In the genomic region with DNA sequence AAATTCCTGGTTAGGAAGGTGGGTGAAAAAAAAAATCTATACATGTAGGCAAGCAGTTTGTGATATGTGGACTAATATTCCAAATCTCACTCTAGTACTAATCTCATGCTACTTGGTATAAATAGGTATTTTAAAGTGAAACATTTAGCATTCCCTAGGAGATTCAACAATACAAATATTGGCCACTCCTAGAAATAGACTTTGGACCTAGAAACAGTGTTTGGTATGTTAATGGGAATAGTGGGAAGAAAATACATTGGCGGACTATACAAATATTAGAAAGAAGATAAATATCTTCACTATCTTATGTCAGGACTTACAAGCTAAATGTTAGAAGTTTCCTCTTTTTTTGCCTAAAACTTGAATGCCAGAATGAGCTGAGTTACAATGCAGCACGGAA, we compare ENCODE assay signal across 16 cellular contexts. TPM values are rescaled to one million over a fixed set of nuclear protein-coding genes. Genes with fewer than 3 reads are reported as not detected.
DNase-seq lines count a peak whose midpoint lies in the region; ATAC-seq and TF ChIP-seq lines count a peak whose summit lies in the region.
"Had no signal": no experiment of that assay in that cellular context is flagged by ENCODE, and none has a peak within 500 bp of the region (broad histone marks: within the 10 kb centered on the region; RNA-seq: fewer than 3 reads in every experiment).

No MANE protein-coding gene starts in this region.

- H3K36me3 Mint-ChIP-seq in activated CD4-positive, alpha-beta T cell treated with anti-CD3 and anti-CD28 coated beads, Interleukin-2, amount 10 ng/mL, durations not matched to agents 24 days and 14 days (ENCODE audit: low read depth) = peaks cover 35% of the 10 kb centered on the region
- H3K36me3 Mint-ChIP-seq in activated T-helper 17 cell treated with anti-CD3 and anti-CD28 coated beads, Interleukin-2, amount 50 U/mL, for 72 hours (ENCODE audit: low read depth) = peaks cover 49% of the 10 kb centered on the region
- peaks cover 23% of the 10 kb centered on the region for H3K36me3 Mint-ChIP-seq in T-cell

- peaks cover 0 to 2% (median 0%) of the 10 kb centered on the region in 4 donors for H3K9me3 ChIP-seq in right lobe of liver

- intact Hi-C loops in activated CD4-positive, alpha-beta T cell treated with anti-CD3 and anti-CD28 coated beads, Interleukin-2, amount 10 ng/mL, durations not matched to agents 24 days and 14 days (cut with micrococcal nuclease) = no loop called here
- intact Hi-C loops in right lobe of liver (cut with DNase I) = loop anchor here (10.0 kb wide), 2 partner anchors 56 to 156 kb away; a partner anchor contains a TSS

- peaks cover 4% of the 10 kb centered on the region for H3K9me3 Mint-ChIP-seq in activated CD4-positive, alpha-beta T cell treated with anti-CD3 and anti-CD28 coated beads, Interleukin-2, amount 10 ng/mL, durations not matched to agents 24 days and 14 days
- H3K9me3 Mint-ChIP-seq in activated T-helper 17 cell treated with anti-CD3 and anti-CD28 coated beads, Interleukin-2, amount 50 U/mL, for 72 hours = no peaks in the 10 kb centered on the region
- no peaks in the 10 kb centered on the region for H3K9me3 Mint-ChIP-seq in T-cell

- no peak for DNase-seq in activated CD4-positive, alpha-beta T cell treated with anti-CD3 and anti-CD28 coated beads, Interleukin-2, amount 10 ng/mL, durations not matched to agents 24 days and 14 days
- DNase-seq in activated CD4-positive, alpha-beta T cell treated with anti-CD3 and anti-CD28 coated beads for 1 hour = no peak
- DNase-seq in HT-29 (ENCODE audit: low spot score) (peak; percentile 36), right lobe of liver (no peak), retina (no peak), T-cell (no peak), activated gamma-delta T cell treated with Interleukin-2 at 50 U/mL for 16 hours (no peak)
- DNase-seq: DMS79, Karpas-422, NCI-H1417, NCI-H1930, NCI-H2171, NCI-H446 treated with DMSO at 0.1 percent for 48 hours, SHP77 had no signal

- no peak overlapping the region for H3K4me3 ChIP-seq in right lobe of liver

- no peaks in the 10 kb centered on the region for H3K27me3 ChIP-seq in right lobe of liver

- WGBS in right lobe of liver (ENCODE audit: insufficient coverage, low coverage, low lambda C conversion rate, missing lambda C conversion rate) = 21% methylated on average over 2 of the region's 2 CpGs

- H3K4me3 Mint-ChIP-seq in activated CD4-positive, alpha-beta T cell treated with anti-CD3 and anti-CD28 coated beads, Interleukin-2, amount 10 ng/mL, durations not matched to agents 24 days and 14 days = peak overlapping the region; percentile 64
- peak overlapping the region; percentile 80 for H3K4me3 Mint-ChIP-seq in activated T-helper 17 cell treated with anti-CD3 and anti-CD28 coated beads, Interleukin-2, amount 50 U/mL, for 72 hours
- no peak overlapping the region for H3K4me3 Mint-ChIP-seq in T-cell

- no peak for TF ChIP-seq POLR2A in right lobe of liver (IDR thresholded peaks at IDR 0.05)

- H3K4me1 ChIP-seq in right lobe of liver = peaks cover 0 to 23% (median 6%) of the 10 kb centered on the region in 4 donors

- peak overlapping the region; percentile 95 for H3K27ac Mint-ChIP-seq in activated CD4-positive, alpha-beta T cell treated with anti-CD3 and anti-CD28 coated beads, Interleukin-2, amount 10 ng/mL, durations not matched to agents 24 days and 14 days
- peak overlapping the region; percentile 99 for H3K27ac Mint-ChIP-seq in activated T-helper 17 cell treated with anti-CD3 and anti-CD28 coated beads, Interleukin-2, amount 50 U/mL, for 72 hours
- no peak overlapping the region for H3K27ac Mint-ChIP-seq in T-cell

- no peaks in the 10 kb centered on the region for H3K27me3 Mint-ChIP-seq in activated CD4-positive, alpha-beta T cell treated with anti-CD3 and anti-CD28 coated beads, Interleukin-2, amount 10 ng/mL, durations not matched to agents 24 days and 14 days
- H3K27me3 Mint-ChIP-seq in activated T-helper 17 cell treated with anti-CD3 and anti-CD28 coated beads, Interleukin-2, amount 50 U/mL, for 72 hours = no peaks in the 10 kb centered on the region
- no peaks in the 10 kb centered on the region for H3K27me3 Mint-ChIP-seq in T-cell

- no peaks in the 10 kb centered on the region for H3K36me3 ChIP-seq in right lobe of liver

- CTCF ChIA-PET in T-cell (lab: Charles Lee) = no interaction called here

- H3K27ac ChIP-seq in right lobe of liver = peak overlapping the region in 2 of 3 donors; percentile 58 to 61

- H3K4me1 Mint-ChIP-seq in activated CD4-positive, alpha-beta T cell treated with anti-CD3 and anti-CD28 coated beads, Interleukin-2, amount 10 ng/mL, durations not matched to agents 24 days and 14 days = peaks cover 30% of the 10 kb centered on the region
- H3K4me1 Mint-ChIP-seq in activated T-helper 17 cell treated with anti-CD3 and anti-CD28 coated beads, Interleukin-2, amount 50 U/mL, for 72 hours = peaks cover 25% of the 10 kb centered on the region
- peaks cover 0 to 7% (median 7%) of the 10 kb centered on the region in 3 donors for H3K4me1 Mint-ChIP-seq in T-cell

- POLR2A ChIA-PET in T-cell (lab: Charles Lee) = interaction anchor here in 1 of 2 donors (0.6 kb wide), 1 partner anchor 39 kb away, joined by 3 read pairs; no protein-coding TSS in a partner anchor

- no peak for ATAC-seq in activated T-helper 17 cell treated with anti-CD3 and anti-CD28 coated beads, Interleukin-2, amount 50 U/mL, for 72 hours (replicated peaks)
- ATAC-seq in right lobe of liver (peak; percentile 75 to 91 (median 75)), T-cell (replicated peaks in 1 of 4) (no peak)
- ATAC-seq: HCT116 had no signal

- no peak for TF ChIP-seq CTCF in right lobe of liver (IDR thresholded peaks at IDR 0.05)

RNA-seq across cellular contexts. Expression of a gene that starts 28.2 kb away (rescaled TPM):
- not detected in 2 replicates for total RNA-seq in activated CD4-positive, alpha-beta T cell treated with anti-CD3 and anti-CD28 coated beads, Interleukin-2, amount 10 ng/mL, durations not matched to agents 24 days and 14 days
- not detected in 2 replicates for total RNA-seq in HT-29 (2014; rRNA removed; shearing (Covaris generic))
- total RNA-seq in activated T-helper 17 cell treated with anti-CD3 and anti-CD28 coated beads, Interleukin-2, amount 50 U/mL, for 72 hours = not detected
- total RNA-seq in right lobe of liver = not detected
- total RNA-seq in T-cell = not detected

RNA-seq across cellular contexts. Expression of a gene that starts 45.6 kb away (rescaled TPM):
- 54.2 and 56.2 TPM in 2 replicates for total RNA-seq in activated CD4-positive, alpha-beta T cell treated with anti-CD3 and anti-CD28 coated beads, Interleukin-2, amount 10 ng/mL, durations not matched to agents 24 days and 14 days
- 20.1 and 42.9 TPM in 2 replicates for total RNA-seq in HT-29 (2014; rRNA removed; shearing (Covaris generic))
- 10 to 100 TPM; 51.8 to 56.3 TPM for total RNA-seq in activated T-helper 17 cell treated with anti-CD3 and anti-CD28 coated beads, Interleukin-2, amount 50 U/mL, for 72 hours
- total RNA-seq in right lobe of liver (10 to 100 TPM; 27.8 to 51.6 (median 34.2) TPM), T-cell (10 to 100 TPM; 46.5 to 62.2 (median 52.3) TPM)

Comparison
In these comparisons a context has a peak if more than half of its experiments do, and no peak if none do; other contexts are left out.
1. H3K27ac Mint-ChIP-seq: peak in activated CD4-positive, alpha-beta T cell treated with anti-CD3 and anti-CD28 coated beads, Interleukin-2, amount 10 ng/mL, durations not matched to agents 24 days and 14 days (single experiment) and activated T-helper 17 cell treated with anti-CD3 and anti-CD28 coated beads, Interleukin-2, amount 50 U/mL, for 72 hours (single experiment); none in T-cell (0 of 2).
2. H3K4me3 Mint-ChIP-seq: peak in activated CD4-positive, alpha-beta T cell treated with anti-CD3 and anti-CD28 coated beads, Interleukin-2, amount 10 ng/mL, durations not matched to agents 24 days and 14 days (single experiment) and activated T-helper 17 cell treated with anti-CD3 and anti-CD28 coated beads, Interleukin-2, amount 50 U/mL, for 72 hours (single experiment); none in T-cell (0 of 3).
3. ATAC-seq: peak in right lobe of liver (4 of 4); none in activated T-helper 17 cell treated with anti-CD3 and anti-CD28 coated beads, Interleukin-2, amount 50 U/mL, for 72 hours (single experiment) and T-cell (0 of 4).